16 cellular contexts compared by ENCODE assay signal in the genomic region with DNA sequence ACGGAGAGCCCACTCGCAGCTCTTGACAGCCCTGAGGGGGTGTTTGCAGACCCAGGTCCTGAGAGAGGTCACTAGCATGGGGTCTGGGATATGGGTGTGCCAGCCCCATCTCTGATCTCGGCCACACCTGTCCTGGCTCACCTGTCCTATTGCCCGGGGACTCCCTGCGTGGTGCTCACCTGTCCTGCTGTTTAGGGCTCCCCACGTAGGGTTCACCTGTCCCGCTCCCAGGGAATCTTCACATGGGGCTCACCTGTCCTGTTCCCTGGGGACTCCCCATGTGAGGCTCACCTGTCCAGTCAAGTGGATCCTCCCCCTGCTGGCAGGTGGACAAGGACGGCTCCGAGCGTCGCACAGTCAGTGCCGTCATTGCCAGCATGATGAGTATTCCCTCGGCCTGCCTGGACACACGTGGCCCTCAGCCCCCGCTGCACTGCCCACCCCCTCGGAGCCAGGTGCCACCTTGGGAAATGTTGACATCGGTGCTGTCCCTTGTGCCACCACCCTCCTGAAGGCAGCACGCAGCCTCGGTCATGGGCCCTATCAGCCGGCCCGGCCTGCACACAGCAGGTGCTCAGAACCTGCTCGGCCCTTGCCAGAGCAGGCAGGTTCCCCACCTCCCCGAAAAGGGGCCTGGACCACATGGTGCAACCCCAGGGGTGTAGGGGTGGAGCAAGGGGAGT. TPM values are rescaled to one million over a fixed set of nuclear protein-coding genes. Genes with fewer than 3 reads are reported as not detected.
A peak's percentile ranks its signal among the peaks of the same experiment; 100 is the strongest.
DNase-seq lines count a peak whose midpoint lies in the region; ATAC-seq and TF ChIP-seq lines count a peak whose summit lies in the region.
"Had no signal": no experiment of that assay in that cellular context is flagged by ENCODE, and none has a peak within 500 bp of the region (broad histone marks: within the 10 kb centered on the region; RNA-seq: fewer than 3 reads in every experiment).

No MANE protein-coding gene starts in this region.

- H3K4me3 Mint-ChIP-seq in activated CD8-positive, alpha-beta memory T cell treated with anti-CD3 and anti-CD28 coated beads, Interleukin-2, amount 10 ng/mL, durations not matched to agents 7 days and 5 days = no peak overlapping the region
- H3K4me3 Mint-ChIP-seq in WTC11 (no peak overlapping the region), neural progenitor cell (peak overlapping the region; percentile 38)

- no peaks in the 10 kb centered on the region for H4K20me1 ChIP-seq in neural progenitor cell (ENCODE audit: low read depth)

- no peaks in the 10 kb centered on the region for H3K79me2 ChIP-seq in neural progenitor cell (ENCODE audit: low read depth)

- no peaks in the 10 kb centered on the region for H3K36me3 Mint-ChIP-seq in activated CD8-positive, alpha-beta memory T cell treated with anti-CD3 and anti-CD28 coated beads, Interleukin-2, amount 10 ng/mL, durations not matched to agents 7 days and 5 days
- H3K36me3 Mint-ChIP-seq in WTC11 (no peaks in the 10 kb centered on the region), neural progenitor cell (no peaks in the 10 kb centered on the region)

- H3K27ac ChIP-seq in neural progenitor cell (no peak overlapping the region), psoas muscle (no peak overlapping the region)
- H3K27ac ChIP-seq: testis had no signal

- 87 to 93% (median 89%) methylated on average over 23 of the region's 23 CpGs for WGBS in psoas muscle, 3 donors

- TF ChIP-seq CTCF in WTC11 (IDR thresholded peaks at IDR 0.05) (no peak), neural progenitor cell (IDR thresholded peaks at IDR 0.05) (no peak), psoas muscle (IDR thresholded peaks at IDR 0.05) (no peak)

- H3K4me2 ChIP-seq in neural progenitor cell = no peak overlapping the region

- no peaks in the 10 kb centered on the region for H3K27me3 Mint-ChIP-seq in activated CD8-positive, alpha-beta memory T cell treated with anti-CD3 and anti-CD28 coated beads, Interleukin-2, amount 10 ng/mL, durations not matched to agents 7 days and 5 days
- H3K27me3 Mint-ChIP-seq in WTC11 (ENCODE audit: low read depth) (no peaks in the 10 kb centered on the region; the same call in 1 of the 2 replicates), neural progenitor cell (ENCODE audit: insufficient read depth, low read depth) (peaks cover 9% of the 10 kb centered on the region)

- CTCF ChIA-PET in activated CD8-positive, alpha-beta memory T cell treated with anti-CD3 and anti-CD28 coated beads, Interleukin-2, amount 10 ng/mL, durations not matched to agents 7 days and 5 days (lab: Charles Lee) = no interaction called here
- CTCF ChIA-PET in WTC11 (lab: Charles Lee) = interaction anchor here (1.3 to 2.9 kb wide), 2 partner anchors 9 to 106 kb away, joined by 8 to 35 read pairs; a partner anchor contains a TSS

- H2AFZ ChIP-seq in neural progenitor cell (replicated peaks) = no peak overlapping the region

- H3K27me3 ChIP-seq in neural progenitor cell (peaks cover 10% of the 10 kb centered on the region), psoas muscle (ENCODE audit: insufficient read depth in 3 of 3, low read length in 2 of 3) (peaks cover 0 to 3% (median 0%) of the 10 kb centered on the region in 3 donors)
- H3K27me3 ChIP-seq: dorsolateral prefrontal cortex, testis had no signal

- H3K9me3 Mint-ChIP-seq in activated CD8-positive, alpha-beta memory T cell treated with anti-CD3 and anti-CD28 coated beads, Interleukin-2, amount 10 ng/mL, durations not matched to agents 7 days and 5 days (ENCODE audit: low read depth) = no peaks in the 10 kb centered on the region
- H3K9me3 Mint-ChIP-seq in WTC11 = no peaks in the 10 kb centered on the region
- peaks cover 3% of the 10 kb centered on the region for H3K9me3 Mint-ChIP-seq in neural progenitor cell

- peaks cover 4% of the 10 kb centered on the region for H3F3A ChIP-seq in neural progenitor cell (ENCODE audit: low read depth)

- POLR2A ChIA-PET in WTC11 (lab: Charles Lee) = no interaction called here

- no peaks in the 10 kb centered on the region for H3K36me3 ChIP-seq in neural progenitor cell
- H3K36me3 ChIP-seq in psoas muscle (ENCODE audit: insufficient read depth in 1 of 2, low read depth in 1 of 2) = no peaks in the 10 kb centered on the region

- peaks cover 9% of the 10 kb centered on the region for H3K4me1 Mint-ChIP-seq in activated CD8-positive, alpha-beta memory T cell treated with anti-CD3 and anti-CD28 coated beads, Interleukin-2, amount 10 ng/mL, durations not matched to agents 7 days and 5 days
- H3K4me1 Mint-ChIP-seq in WTC11 (peaks cover 7% of the 10 kb centered on the region; the same call in 1 of the 2 replicates), neural progenitor cell (peaks cover 7% of the 10 kb centered on the region)

- intact Hi-C loops in psoas muscle (cut with DNase I) = no loop called here

- H3K9me3 ChIP-seq in neural progenitor cell (ENCODE audit: low read depth) = no peaks in the 10 kb centered on the region
- no peaks in the 10 kb centered on the region for H3K9me3 ChIP-seq in psoas muscle
- H3K9me3 ChIP-seq: testis had no signal

- H3K4me1 ChIP-seq in neural progenitor cell (peaks cover 8% of the 10 kb centered on the region), psoas muscle (peaks cover 28% of the 10 kb centered on the region)

- peak; percentile 55 for DNase-seq in activated CD8-positive, alpha-beta memory T cell treated with anti-CD3 and anti-CD28 coated beads, Interleukin-2, amount 50 U/mL, for 48 hours
- DNase-seq in activated CD8-positive, alpha-beta memory T cell treated with anti-CD3 and anti-CD28 coated beads, Interleukin-2, amount 10 ng/mL, durations not matched to agents 7 days and 5 days = no peak
- peak; percentile 45 for DNase-seq in DMS153 (lab: John Stamatoyannopoulos, UW)
- no peak for DNase-seq in WTC11 (ENCODE audit: low spot score)
- DNase-seq in neural progenitor cell (ENCODE audit: low spot score) = no peak
- DNase-seq in kidney tubule cell (ENCODE audit: low spot score) = no peak
- no peak for DNase-seq in activated CD4-positive, alpha-beta T cell treated with anti-CD3 and anti-CD28 coated beads for 4 hours
- no peak for DNase-seq in psoas muscle
- DNase-seq: activated CD4-positive, CD25-positive, alpha-beta regulatory T cell treated with anti-CD3 and anti-CD28 coated beads, Interleukin-2, amount 50 U/mL, for 72 hours; dorsolateral prefrontal cortex; HCEC 1CT; NCI-H2171 treated with DMSO at 0.1 percent for 48 hours; SW 1271; testis had no signal

- H3K4me3 ChIP-seq in neural progenitor cell (no peak overlapping the region), psoas muscle (no peak overlapping the region)
- H3K4me3 ChIP-seq: lung had no signal

- no peak for ATAC-seq in activated CD8-positive, alpha-beta memory T cell treated with anti-CD3 and anti-CD28 coated beads, Interleukin-2, amount 10 ng/mL, durations not matched to agents 7 days and 5 days
- ATAC-seq in WTC11 (no peak), psoas muscle (no peak)

- no peak overlapping the region for H3K27ac Mint-ChIP-seq in activated CD8-positive, alpha-beta memory T cell treated with anti-CD3 and anti-CD28 coated beads, Interleukin-2, amount 10 ng/mL, durations not matched to agents 7 days and 5 days
- H3K27ac Mint-ChIP-seq in WTC11 (no peak overlapping the region), neural progenitor cell (no peak overlapping the region)

- no peak overlapping the region for H3K9ac ChIP-seq in neural progenitor cell

TF ChIP-seq in WTC11, 78 proteins besides CTCF, POLR2A, EP300 and RAD21:
- TF ChIP-seq, protein P1, sequence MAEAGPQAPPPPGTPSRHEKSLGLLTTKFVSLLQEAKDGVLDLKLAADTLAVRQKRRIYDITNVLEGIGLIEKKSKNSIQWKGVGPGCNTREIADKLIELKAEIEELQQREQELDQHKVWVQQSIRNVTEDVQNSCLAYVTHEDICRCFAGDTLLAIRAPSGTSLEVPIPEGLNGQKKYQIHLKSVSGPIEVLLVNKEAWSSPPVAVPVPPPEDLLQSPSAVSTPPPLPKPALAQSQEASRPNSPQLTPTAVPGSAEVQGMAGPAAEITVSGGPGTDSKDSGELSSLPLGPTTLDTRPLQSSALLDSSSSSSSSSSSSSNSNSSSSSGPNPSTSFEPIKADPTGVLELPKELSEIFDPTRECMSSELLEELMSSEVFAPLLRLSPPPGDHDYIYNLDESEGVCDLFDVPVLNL (CRISPR knock-in tag; IDR thresholded peaks at IDR 0.05; ENCODE audit: borderline replicate concordance, low read depth) = 0 out of 2 replicates have a peak, but pooled peaks have one; percentile 28
- TF ChIP-seq SMAD4 (CRISPR knock-in tag; IDR thresholded peaks at IDR 0.05) = no peak
- TF ChIP-seq TP53 (CRISPR knock-in tag; IDR thresholded peaks at IDR 0.05) = no peak

RNA-seq across cellular contexts. Expression of a gene that starts 6.3 kb away (rescaled TPM):
- 1 to 10 TPM; 1.1 to 1.5 TPM for total RNA-seq in activated CD8-positive, alpha-beta memory T cell treated with anti-CD3 and anti-CD28 coated beads, Interleukin-2, amount 10 ng/mL, durations not matched to agents 7 days and 5 days
- total RNA-seq in WTC11 (2021) (5.8 to 6.8 TPM (median 6.7 TPM) in 3 replicates), neural progenitor cell (ENCODE audit: low replicate concordance) (1.9 and 3.4 TPM in 2 replicates), psoas muscle (1 to 10 TPM; 1.7 to 3.1 (median 3.0) TPM)
- 1 to 10 TPM; 1.6 to 3.7 (median 1.9) TPM for polyA plus RNA-seq in psoas muscle

RNA-seq across cellular contexts. Expression of a gene that starts 8.3 kb away (rescaled TPM):
- 10 to 100 TPM; 14.3 to 19.8 TPM for total RNA-seq in activated CD8-positive, alpha-beta memory T cell treated with anti-CD3 and anti-CD28 coated beads, Interleukin-2, amount 10 ng/mL, durations not matched to agents 7 days and 5 days
- total RNA-seq in WTC11 (2021) (12.1 to 22.2 TPM (median 14.8 TPM) in 3 replicates), neural progenitor cell (ENCODE audit: low replicate concordance) (0.21 and 10.0 TPM in 2 replicates), psoas muscle (1 to 10 TPM; 3.3 to 7.2 (median 5.9) TPM)
- 10 to 100 TPM in 1 of 3 donors, 1 to 10 TPM in 2; 2.0 to 11.2 (median 5.4) TPM for polyA plus RNA-seq in psoas muscle

RNA-seq across cellular contexts. Expression of a gene that starts 8.6 kb away (rescaled TPM):
- total RNA-seq in activated CD8-positive, alpha-beta memory T cell treated with anti-CD3 and anti-CD28 coated beads, Interleukin-2, amount 10 ng/mL, durations not matched to agents 7 days and 5 days = 100 to 1,000 TPM; 213 to 231 TPM
- total RNA-seq in WTC11 (2021) (458 to 478 TPM (median 468 TPM) in 3 replicates), neural progenitor cell (ENCODE audit: low replicate concordance) (95.1 and 114 TPM in 2 replicates), psoas muscle (100 to 1,000 TPM; 358 to 494 (median 466) TPM)
- 100 to 1,000 TPM; 389 to 712 (median 679) TPM for polyA plus RNA-seq in psoas muscle

RNA-seq across cellular contexts. Expression of a gene that starts 23.0 kb away (rescaled TPM):
- 10 to 100 TPM; 38.9 to 49.0 TPM for total RNA-seq in activated CD8-positive, alpha-beta memory T cell treated with anti-CD3 and anti-CD28 coated beads, Interleukin-2, amount 10 ng/mL, durations not matched to agents 7 days and 5 days
- 59.2 to 65.7 TPM (median 62.8 TPM) in 3 replicates for total RNA-seq in WTC11 (2021)
- total RNA-seq in neural progenitor cell (ENCODE audit: low replicate concordance) = 44.7 and 59.1 TPM in 2 replicates
- 10 to 100 TPM; 13.0 to 18.6 (median 15.3) TPM for total RNA-seq in psoas muscle
- polyA plus RNA-seq in psoas muscle = 10 to 100 TPM; 10.9 to 19.2 (median 11.3) TPM

RNA-seq across cellular contexts. Expression of a gene that starts 57.3 kb away (rescaled TPM):
- 10 to 100 TPM; 10.0 to 14.6 TPM for total RNA-seq in activated CD8-positive, alpha-beta memory T cell treated with anti-CD3 and anti-CD28 coated beads, Interleukin-2, amount 10 ng/mL, durations not matched to agents 7 days and 5 days
- 7.1 to 13.1 TPM (median 13.0 TPM) in 3 replicates for total RNA-seq in WTC11 (2021)
- 4.3 and 19.5 TPM in 2 replicates for total RNA-seq in neural progenitor cell (ENCODE audit: low replicate concordance)
- total RNA-seq in psoas muscle = under 1 TPM in 3 of 4 donors, not detected in 1; 0.30 to 0.39 (median 0.32) TPM
- polyA plus RNA-seq in psoas muscle = under 1 TPM; 0.03 to 0.48 (median 0.09) TPM
- total RNA-seq: osteoblast had no signal

Comparison
In these comparisons a context has a peak if more than half of its experiments do, and no peak if none do; other contexts are left out.
1. DNase-seq: peak in activated CD8-positive, alpha-beta memory T cell treated with anti-CD3 and anti-CD28 coated beads, Interleukin-2, amount 50 U/mL, for 48 hours (single experiment) and DMS153 (single experiment); none in activated CD8-positive, alpha-beta memory T cell treated with anti-CD3 and anti-CD28 coated beads, Interleukin-2, amount 10 ng/mL, durations not matched to agents 7 days and 5 days (single experiment), WTC11 (single experiment), neural progenitor cell (single experiment), kidney tubule cell (single experiment), activated CD4-positive, alpha-beta T cell treated with anti-CD3 and anti-CD28 coated beads for 4 hours (0 of 2) and psoas muscle (0 of 2).